1 cellular context compared by ENCODE assay signal in the genomic region with DNA sequence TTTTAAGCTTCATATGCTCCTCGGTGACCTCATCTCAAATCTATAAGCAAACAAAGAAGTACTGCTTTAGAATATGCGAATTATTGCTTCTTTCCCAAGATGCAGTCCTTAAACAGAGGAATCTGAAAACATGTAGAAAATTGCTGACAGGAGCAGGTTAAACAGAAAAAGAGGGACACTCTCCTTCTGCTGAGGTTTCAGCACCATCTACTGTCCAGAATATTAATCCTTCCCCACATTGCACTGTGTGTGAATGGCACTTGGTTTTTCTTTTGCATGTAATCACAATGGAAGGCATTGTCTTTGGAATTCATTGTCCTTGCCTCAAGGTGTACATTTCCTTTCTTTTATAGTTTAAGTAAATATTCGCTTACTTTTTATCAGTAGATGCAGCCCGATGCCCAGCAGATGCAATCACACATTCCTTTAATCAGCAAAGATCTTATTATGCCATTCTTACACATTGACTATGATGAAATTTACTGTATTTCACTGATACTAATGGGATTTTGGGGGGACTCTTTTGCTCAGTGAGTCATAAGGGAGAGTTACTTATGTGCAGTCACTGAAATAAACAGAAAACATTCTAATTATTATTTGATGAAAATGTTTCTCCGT.
TF ChIP-seq lines count a peak whose summit lies in the region.

No MANE protein-coding gene starts in this region.

TF ChIP-seq in K562, 482 proteins besides CTCF, POLR2A, EP300 and RAD21:
- no peak for TF ChIP-seq COPS2 (conservative IDR thresholded peaks at IDR 0.05)
- no peak for TF ChIP-seq RFX1 (IDR thresholded peaks at IDR 0.05)
- TF ChIP-seq, protein P1, sequence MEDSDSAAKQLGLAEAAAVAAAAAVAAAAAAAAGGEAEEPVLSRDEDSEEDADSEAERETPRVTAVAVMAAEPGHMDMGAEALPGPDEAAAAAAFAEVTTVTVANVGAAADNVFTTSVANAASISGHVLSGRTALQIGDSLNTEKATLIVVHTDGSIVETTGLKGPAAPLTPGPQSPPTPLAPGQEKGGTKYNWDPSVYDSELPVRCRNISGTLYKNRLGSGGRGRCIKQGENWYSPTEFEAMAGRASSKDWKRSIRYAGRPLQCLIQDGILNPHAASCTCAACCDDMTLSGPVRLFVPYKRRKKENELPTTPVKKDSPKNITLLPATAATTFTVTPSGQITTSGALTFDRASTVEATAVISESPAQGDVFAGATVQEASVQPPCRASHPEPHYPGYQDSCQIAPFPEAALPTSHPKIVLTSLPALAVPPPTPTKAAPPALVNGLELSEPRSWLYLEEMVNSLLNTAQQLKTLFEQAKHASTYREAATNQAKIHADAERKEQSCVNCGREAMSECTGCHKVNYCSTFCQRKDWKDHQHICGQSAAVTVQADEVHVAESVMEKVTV (CRISPR knock-in tag; IDR thresholded peaks at IDR 0.05) = peak; percentile 55; the same call in 1 of the 2 replicates
- no peak for TF ChIP-seq ERF (CRISPR knock-in tag; IDR thresholded peaks at IDR 0.05)
- TF ChIP-seq MAFF (IDR thresholded peaks at IDR 0.05; ENCODE audit: low read length) = peak; percentile 26; the same call in 1 of the 2 replicates
- TF ChIP-seq SREBF1 (IDR thresholded peaks at IDR 0.05; ENCODE audit: borderline replicate concordance, low read depth, low read length) = no peak
- no peak for TF ChIP-seq ZBED1 (IDR thresholded peaks at IDR 0.05)
- peak; percentile 47; the same call in 1 of the 2 replicates for TF ChIP-seq MAFK (IDR thresholded peaks at IDR 0.05; ENCODE audit: low read length)
- TF ChIP-seq C11orf30 (IDR thresholded peaks at IDR 0.05; ENCODE audit: low read depth) = peak; percentile 42
- peak; percentile 72 for TF ChIP-seq MAFG (tag; conservative IDR thresholded peaks at IDR 0.05)
- peak; percentile 57 for TF ChIP-seq ZNF316 (IDR thresholded peaks at IDR 0.05)
